Comparison of ENCODE assay signal across 19 cellular contexts in the genomic region with DNA sequence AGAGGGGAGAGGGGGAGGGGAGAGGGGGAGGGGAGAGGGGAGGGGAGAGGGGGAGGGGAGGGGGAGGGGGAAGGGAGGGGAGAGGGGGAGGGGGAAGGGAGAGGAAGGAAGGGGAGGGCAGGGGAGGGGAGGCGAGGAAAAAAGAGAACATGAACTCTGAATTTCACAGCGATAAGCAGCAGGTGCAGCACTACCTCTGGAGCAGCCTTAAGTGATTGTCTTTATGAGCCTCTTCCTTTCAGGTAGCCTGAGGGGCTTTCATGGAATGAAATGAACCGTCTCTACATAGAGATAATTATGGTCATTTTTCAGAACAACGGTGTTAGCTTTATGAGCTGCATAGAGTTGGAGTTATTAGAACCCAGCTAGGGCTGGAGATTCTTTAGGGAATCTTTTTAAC. TPM values are rescaled to one million over a fixed set of nuclear protein-coding genes. Genes with fewer than 3 reads are reported as not detected.
"Had no signal": no experiment of that assay in that cellular context is flagged by ENCODE, and none has a peak within 500 bp of the region (broad histone marks: within the 10 kb centered on the region; RNA-seq: fewer than 3 reads in every experiment).

No MANE protein-coding gene starts in this region.

- ATAC-seq: activated CD4-positive, alpha-beta T cell treated with anti-CD3 and anti-CD28 coated beads for 36 hours; activated CD8-positive, alpha-beta T cell treated with anti-CD3 and anti-CD28 coated beads for 36 hours had no signal

- DNase-seq: activated CD4-positive, alpha-beta T cell treated with anti-CD3 and anti-CD28 coated beads for 36 hours; activated CD8-positive, alpha-beta memory T cell treated with anti-CD3 and anti-CD28 coated beads, Interleukin-2, amount 50 U/mL, for 4 hours; activated CD8-positive, alpha-beta T cell treated with anti-CD3 and anti-CD28 coated beads for 36 hours; aorta; dorsolateral prefrontal cortex; kidney; left ventricle myocardium inferior; stimulated activated CD4-positive, alpha-beta T cell treated with anti-CD3 and anti-CD28 coated beads, Interleukin-12 subunit alpha, Interleukin-12 subunit beta, amount 100 ng/mL, for 4 hours; stimulated activated CD4-positive, alpha-beta T cell treated with anti-CD3 and anti-CD28 coated beads, Interleukin-2, amount 100 ng/mL, for 48 hours; stimulated activated naive CD4-positive, alpha-beta T cell treated with Interleukin-2 at 50 U/mL for 16 hours; WERI-Rb-1 had no signal

- H3K36me3 Mint-ChIP-seq: memory B cell had no signal

- H3K27ac Mint-ChIP-seq: activated CD4-positive, alpha-beta T cell treated with anti-CD3 and anti-CD28 coated beads for 36 hours; activated CD8-positive, alpha-beta T cell treated with anti-CD3 and anti-CD28 coated beads for 36 hours; memory B cell; nephron had no signal

- H3K4me3 Mint-ChIP-seq: activated CD4-positive, alpha-beta T cell treated with anti-CD3 and anti-CD28 coated beads for 36 hours; activated CD8-positive, alpha-beta T cell treated with anti-CD3 and anti-CD28 coated beads for 36 hours; memory B cell; nephron had no signal

- H3K4me1 Mint-ChIP-seq: activated CD4-positive, alpha-beta T cell treated with anti-CD3 and anti-CD28 coated beads for 36 hours; memory B cell; nephron had no signal

- H3K9me3 Mint-ChIP-seq: activated CD8-positive, alpha-beta T cell treated with anti-CD3 and anti-CD28 coated beads for 36 hours; nephron had no signal

RNA-seq across cellular contexts. Expression of a gene that starts 18.1 kb away (rescaled TPM):
- total RNA-seq: activated CD4-positive, alpha-beta T cell treated with anti-CD3 and anti-CD28 coated beads for 36 hours; activated CD8-positive, alpha-beta T cell treated with anti-CD3 and anti-CD28 coated beads for 36 hours; aorta; bronchial epithelial cell; dorsolateral prefrontal cortex; hepatocyte; kidney; left ventricle myocardium inferior; omental fat pad; prostate gland; temporal lobe; ureter had no signal
